ENCODE assay signal across 8 cellular contexts in the genomic region with DNA sequence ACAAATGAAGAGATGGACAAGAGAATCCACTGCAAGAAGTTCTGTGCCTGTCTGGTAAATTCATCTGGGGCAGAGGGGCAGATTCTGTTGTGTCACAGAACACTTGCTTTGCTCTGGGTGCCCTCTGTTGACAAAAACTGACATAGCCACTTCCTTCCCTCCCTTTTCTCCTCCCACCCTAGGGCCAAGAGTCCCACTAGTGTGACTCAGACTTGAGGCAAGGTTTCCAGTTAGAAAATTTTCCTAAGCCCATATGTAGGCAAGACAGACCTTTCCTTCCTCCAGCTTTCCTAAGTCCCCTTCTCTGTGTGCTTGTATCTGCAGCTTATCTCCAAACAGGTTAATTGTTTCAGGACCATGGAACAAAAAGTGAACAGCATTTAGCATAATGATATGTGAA.
A peak's percentile ranks its signal among the peaks of the same experiment; 100 is the strongest.
DNase-seq lines count a peak whose midpoint lies in the region; ATAC-seq, FAIRE-seq and TF ChIP-seq lines count a peak whose summit lies in the region.

No MANE protein-coding gene starts in this region.

- no peaks in the 10 kb centered on the region for H3K4me1 Mint-ChIP-seq in natural killer cell

- H3K4me3 ChIP-seq in A673 (ENCODE audit: low read depth, low read length, poor library complexity, severe bottlenecking), result no peak overlapping the region
- H3K4me3 ChIP-seq in GM06990 (replicated peaks; ENCODE audit: low read depth, low read length), result no peak overlapping the region
- H3K4me3 ChIP-seq in WI38 (ENCODE audit: low read depth, low read length), result no peak overlapping the region
- no peak overlapping the region for H3K4me3 ChIP-seq in esophagus squamous epithelium

- no peak overlapping the region for H3K4me3 Mint-ChIP-seq in natural killer cell

- DNase-seq in A673 (ENCODE audit: low spot score), result peak; percentile 93
- DNase-seq in GM06990 (ENCODE audit: extremely low read depth, insufficient read length), result no peak
- DNase-seq in NCI-H2029 treated with DMSO at 0.1 percent for 48 hours (lab: John Stamatoyannopoulos, UW), result peak; percentile 26
- DNase-seq in esophagus squamous epithelium (lab: John Stamatoyannopoulos, UW), result no peak
- DNase-seq in natural killer cell, result no peak
- peak; percentile 84 for DNase-seq in urothelium cell line (ENCODE audit: low spot score)
- no peak for DNase-seq in mesenteric fat pad (ENCODE audit: low spot score)

- H3K27ac ChIP-seq in A673 (ENCODE audit: low read depth, low read length, poor library complexity, severe bottlenecking), result peak overlapping the region; percentile 3
- H3K27ac ChIP-seq in esophagus squamous epithelium, result peak overlapping the region in 3 of 4 donors; percentile 59 to 78 (median 69)

- H3K27me3 ChIP-seq in A673 (replicated peaks; ENCODE audit: insufficient read depth, low read depth, low read length, poor library complexity) (no peaks in the 10 kb centered on the region), GM06990 (replicated peaks; ENCODE audit: control insufficient read depth, insufficient read depth, low read length) (no peaks in the 10 kb centered on the region; the same call in none of the 2 replicates), esophagus squamous epithelium (no peaks in the 10 kb centered on the region)

- H3K9me3 ChIP-seq in A673 (ENCODE audit: low read depth, low read length, poor library complexity, severe bottlenecking) (no peaks in the 10 kb centered on the region), esophagus squamous epithelium (no peaks in the 10 kb centered on the region)

- H3K4me1 ChIP-seq in A673 (ENCODE audit: insufficient read depth, low read length, poor library complexity, severe bottlenecking) (peaks cover 72% of the 10 kb centered on the region), esophagus squamous epithelium (peaks cover 5 to 56% (median 33%) of the 10 kb centered on the region in 3 donors)

- CTCF ChIA-PET in A673 (lab: Charles Lee), result interaction anchor here (1.2 kb wide), 1 partner anchor 144 kb away, joined by 3 read pairs; no protein-coding TSS in a partner anchor

- no peaks in the 10 kb centered on the region for H3K9me3 Mint-ChIP-seq in natural killer cell

- peak in 2 of 3 donors; percentile 68 to 74 for ATAC-seq in natural killer cell

- POLR2A ChIA-PET in A673 (lab: Charles Lee; ENCODE audit: low non-redundant PET), result no interaction called here

- no peaks in the 10 kb centered on the region for H3K36me3 Mint-ChIP-seq in natural killer cell

- no TSS peak for BruUV-seq in A673 (replicated peaks; lab: Mats Ljungman, UMichigan)

- no peak for TF ChIP-seq POLR2A in esophagus squamous epithelium (IDR thresholded peaks at IDR 0.05)

- H3K27ac Mint-ChIP-seq in natural killer cell, result no peak overlapping the region

- intact Hi-C loops in A673 (cut with micrococcal nuclease; ENCODE audit: unreplicated experiment), result loop anchor here (2.0 to 5.0 kb wide), 3 partner anchors 106 to 295 kb away; partner anchors contain the start of gene RBFOX2
- intact Hi-C loops in esophagus squamous epithelium (cut with DNase I), result loop anchor here (10.0 kb wide), 1 partner anchor 297 kb away; no protein-coding TSS in a partner anchor
- intact Hi-C loops in natural killer cell (cut with micrococcal nuclease), result loop anchor here (2.0 to 10.0 kb wide), 3 partner anchors 159 to 567 kb away; no protein-coding TSS in a partner anchor

- H3K36me3 ChIP-seq in A673 (ENCODE audit: insufficient read depth, low read length, poor library complexity, severe bottlenecking) (no peaks in the 10 kb centered on the region), GM06990 (ENCODE audit: control insufficient read depth, insufficient read depth, low read length) (no peaks in the 10 kb centered on the region), esophagus squamous epithelium (no peaks in the 10 kb centered on the region)

- peaks cover 0 to 3% of the 10 kb centered on the region in 2 donors for H3K27me3 Mint-ChIP-seq in natural killer cell (ENCODE audit: low read depth in 2 of 2)

- TF ChIP-seq CTCF in A673 (conservative IDR thresholded peaks at IDR 0.05; ENCODE audit: low read depth, low read length), result peak; percentile 79
- peak; percentile 66 for TF ChIP-seq CTCF in GM06990 (IDR thresholded peaks at IDR 0.05; ENCODE audit: insufficient read depth, low read length, poor library complexity, severe bottlenecking)
- peak; percentile 65 for TF ChIP-seq CTCF in WI38 (IDR thresholded peaks at IDR 0.05; ENCODE audit: low read depth, low read length)
- peak in 5 of 6 experiments; percentile 38 to 68 (median 50) for TF ChIP-seq CTCF in esophagus squamous epithelium (IDR thresholded peaks at IDR 0.05)
- TF ChIP-seq CTCF in natural killer cell (IDR thresholded peaks at IDR 0.05), result peak; percentile 50

- peak; percentile 82 for FAIRE-seq in urothelium cell line (lab: Jason Lieb, UNC)

Comparison
In these comparisons a context has a peak if more than half of its experiments do, and no peak if none do; other contexts are left out.
1. DNase-seq: peak in A673 (single experiment), NCI-H2029 treated with DMSO at 0.1 percent for 48 hours (single experiment) and urothelium cell line (single experiment); none in GM06990 (single experiment), esophagus squamous epithelium (single experiment), natural killer cell (single experiment) and mesenteric fat pad (single experiment).
2. Peak in every context shown above with its lines, with median percentiles within 50 percentile points of each other: CTCF ChIP-seq.